ENCODE assay signal across 10 cellular contexts in the genomic region with DNA sequence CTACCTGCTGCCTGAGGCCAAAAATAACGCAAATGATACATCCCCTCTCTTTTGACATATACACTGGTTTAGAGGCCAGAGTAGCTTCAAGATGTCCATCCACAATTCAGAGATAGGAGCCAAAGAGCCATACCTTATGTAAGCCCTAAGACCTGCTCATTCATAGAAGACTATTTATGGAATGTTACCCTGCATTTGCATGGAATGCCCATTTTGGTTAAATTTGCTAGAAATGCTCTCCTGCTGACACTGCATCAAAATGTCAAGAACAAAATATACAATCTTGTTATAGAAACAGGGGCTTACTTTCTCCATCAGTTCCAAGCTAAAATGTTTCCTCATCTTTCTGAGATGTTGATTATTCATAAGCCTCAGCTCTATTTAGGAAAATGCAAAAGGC.
"Had no signal": no experiment of that assay in that cellular context is flagged by ENCODE, and none has a peak within 500 bp of the region (broad histone marks: within the 10 kb centered on the region; RNA-seq: fewer than 3 reads in every experiment).

No MANE protein-coding gene starts in this region.

- H3K4me1 Mint-ChIP-seq: GM23338 had no signal

- H3K9me3 Mint-ChIP-seq: GM23338, HFFc6 had no signal

- H3K4me2 ChIP-seq: GM23338 had no signal

- FAIRE-seq: H1, H54, K562 had no signal

- H3K27ac ChIP-seq: HL-60 had no signal

- H3K27ac Mint-ChIP-seq: GM23338, H9, HFFc6 had no signal

- H3K4me3 ChIP-seq: GM23338, K562 had no signal

- H2AFZ ChIP-seq: GM23338 had no signal

- H3K4me3 Mint-ChIP-seq: GM23338, H9, HFFc6 had no signal

- DNase-seq: H9, HCEC 1CT, HFFc6, IMR-90, KG1 had no signal
